ENCODE assay signal across 9 cellular contexts in the genomic region with DNA sequence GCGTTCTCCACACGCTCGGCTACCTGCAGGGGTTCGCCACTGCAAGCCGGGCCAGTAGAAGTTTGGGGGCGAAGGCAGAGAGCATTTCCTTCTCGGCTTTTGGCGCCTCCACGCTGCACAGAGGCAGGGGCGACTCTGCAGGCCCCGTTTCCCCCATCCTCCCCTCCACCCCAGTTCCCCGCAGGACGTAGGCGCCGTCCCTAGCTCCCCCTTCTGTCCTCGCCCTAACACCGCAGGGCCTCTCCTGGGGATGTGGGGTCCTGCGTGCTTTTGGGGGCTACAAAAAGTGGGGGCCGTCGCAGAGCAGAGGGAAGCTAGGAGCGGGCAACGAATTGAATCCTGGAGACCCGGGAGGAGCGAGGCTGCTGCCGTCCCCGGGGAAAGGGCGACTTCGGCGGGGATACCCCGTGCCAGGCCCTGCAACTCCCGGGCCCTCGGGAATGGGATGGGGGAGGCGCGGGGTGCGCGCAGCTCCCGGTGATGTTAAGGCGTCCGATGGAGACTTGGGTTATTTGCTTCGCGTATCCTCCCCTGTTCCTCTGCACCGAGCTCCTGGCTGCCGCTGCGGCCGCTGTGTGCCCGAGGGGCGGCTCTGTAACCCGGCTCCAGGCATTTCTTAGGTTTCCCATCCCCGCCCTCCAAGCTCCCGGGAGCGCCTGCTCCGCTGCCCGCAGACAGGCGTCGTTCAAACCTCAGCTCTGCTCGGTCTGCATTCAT.
A peak's percentile ranks its signal among the peaks of the same experiment; 100 is the strongest.
DNase-seq lines count a peak whose midpoint lies in the region; TF ChIP-seq lines count a peak whose summit lies in the region.
"Had no signal": no experiment of that assay in that cellular context is flagged by ENCODE, and none has a peak within 500 bp of the region (broad histone marks: within the 10 kb centered on the region; RNA-seq: fewer than 3 reads in every experiment).

No MANE protein-coding gene starts in this region.

- peak overlapping the region; percentile 91 for H3K4ac ChIP-seq in neuronal stem cell (ENCODE audit: low read length)

- H3K18ac ChIP-seq in neuronal stem cell (ENCODE audit: low read length) = peak overlapping the region; percentile 99

- H2AK5ac ChIP-seq in neuronal stem cell (ENCODE audit: low read depth, low read length) = peak overlapping the region; percentile 97

- H2BK120ac ChIP-seq in neuronal stem cell (ENCODE audit: low read depth, low read length) = peak overlapping the region; percentile 100

- TF ChIP-seq CTCF in endodermal cell (conservative IDR thresholded peaks at IDR 0.05) = no peak

- DNase-seq in NCI-H2227 (lab: John Stamatoyannopoulos, UW; ENCODE audit: unreplicated experiment) = peak; percentile 13
- no peak for DNase-seq in NCI-H2227 treated with DMSO at 0.1 percent for 48 hours (lab: John Stamatoyannopoulos, UW)
- DNase-seq in NCI-H146 (lab: John Stamatoyannopoulos, UW) = peak; percentile 61
- DNase-seq in endodermal cell = peak; percentile 89
- DNase-seq in neuronal stem cell (ENCODE audit: low spot score) = peak; percentile 65
- DNase-seq in SKM-1 (lab: John Stamatoyannopoulos, UW; ENCODE audit: unreplicated experiment) = no peak
- DNase-seq in NCI-H2029 treated with DMSO at 0.1 percent for 48 hours (lab: John Stamatoyannopoulos, UW) = no peak
- no peak for DNase-seq in NOMO-1 (lab: John Stamatoyannopoulos, UW; ENCODE audit: unreplicated experiment in 2 of 2)

- H3K4me1 Mint-ChIP-seq in endodermal cell = peaks cover 24% of the 10 kb centered on the region

- H3K4me1 ChIP-seq in endodermal cell (ENCODE audit: control insufficient read depth, insufficient read depth, low read length) (peaks cover 6% of the 10 kb centered on the region), neuronal stem cell (ENCODE audit: control insufficient read depth in 2 of 2, insufficient read depth in 1 of 2, low read depth in 1 of 2, low read length in 2 of 2) (peaks cover 9 to 25% of the 10 kb centered on the region in 2 donors)

- peak overlapping the region; percentile 84 for H3K14ac ChIP-seq in neuronal stem cell (ENCODE audit: low read length)

- no peak overlapping the region for H3K27ac Mint-ChIP-seq in endodermal cell
- H3K27ac Mint-ChIP-seq: CD4-positive, CD25-positive, alpha-beta regulatory T cell had no signal

- peak overlapping the region; percentile 100 for H4K91ac ChIP-seq in neuronal stem cell (ENCODE audit: low read depth, low read length, poor library complexity)

- H3K27me3 Mint-ChIP-seq in endodermal cell (ENCODE audit: insufficient read depth) = peaks cover 47% of the 10 kb centered on the region

- 0 to 1% methylated on average over 14 to 56 of the region's 56 CpGs for WGBS in endodermal cell (ENCODE audit: insufficient coverage in 1 of 2, insufficient read length in 1 of 2), 2 experiments
- no CpG with 5 or more reads among the region's 56 CpGs for WGBS in neuronal stem cell (ENCODE audit: extremely low coverage in 2 of 2, insufficient read length in 2 of 2, insufficient replicate concordance in 1 of 2), 2 donors

- peak overlapping the region; percentile 86 for H3K23ac ChIP-seq in neuronal stem cell (ENCODE audit: low read depth, low read length, poor library complexity)

- peak overlapping the region; percentile 66 for H3K4me3 Mint-ChIP-seq in endodermal cell

- no peak overlapping the region for H3K9ac ChIP-seq in endodermal cell (ENCODE audit: extremely low read depth, low read length, poor library complexity, severe bottlenecking)
- H3K9ac ChIP-seq in neuronal stem cell (ENCODE audit: low read depth, low read length, poor library complexity) = peak overlapping the region; percentile 91

- peak overlapping the region; percentile 81 for H3K4me2 ChIP-seq in neuronal stem cell (ENCODE audit: insufficient read depth, low read length, poor library complexity, severe bottlenecking)

- H2BK5ac ChIP-seq in neuronal stem cell (ENCODE audit: low read length) = peak overlapping the region; percentile 99

- H3K36me3 ChIP-seq in endodermal cell (ENCODE audit: control insufficient read depth, insufficient read depth, low read length) (no peaks in the 10 kb centered on the region), neuronal stem cell (replicated peaks in 1 of 2; ENCODE audit: control insufficient read depth in 2 of 2, insufficient read depth in 2 of 2, low read length in 2 of 2) (no peaks in the 10 kb centered on the region)

- H3K27me3 ChIP-seq in endodermal cell (ENCODE audit: control insufficient read depth, insufficient read depth, low read length, poor library complexity, severe bottlenecking) (peaks cover 56% of the 10 kb centered on the region), neuronal stem cell (ENCODE audit: control insufficient read depth in 3 of 3, insufficient read depth in 3 of 3, low read depth in 1 of 3, low read length in 3 of 3) (no peaks in the 10 kb centered on the region)

- peak overlapping the region; percentile 71 for H2BK15ac ChIP-seq in neuronal stem cell (ENCODE audit: low read length)

- H4K8ac ChIP-seq in neuronal stem cell (ENCODE audit: low read depth, low read length) = peak overlapping the region; percentile 87

- H3K79me1 ChIP-seq in neuronal stem cell (ENCODE audit: low read depth, low read length) = no peaks in the 10 kb centered on the region

- H3K9me3 ChIP-seq in endodermal cell (ENCODE audit: control insufficient read depth, low read length) (no peaks in the 10 kb centered on the region), neuronal stem cell (replicated peaks in 1 of 2; ENCODE audit: control insufficient read depth in 2 of 2, insufficient read depth in 1 of 2, low read depth in 1 of 2, low read length in 2 of 2) (no peaks in the 10 kb centered on the region)

- H2AFZ ChIP-seq in neuronal stem cell (ENCODE audit: low read length) = peak overlapping the region; percentile 74

- H3K27ac ChIP-seq in endodermal cell (ENCODE audit: low read depth, low read length) = no peak overlapping the region
- H3K27ac ChIP-seq in neuronal stem cell (replicated peaks; ENCODE audit: low read length) = peak overlapping the region; percentile 98

- no peaks in the 10 kb centered on the region for H3K9me3 Mint-ChIP-seq in endodermal cell

- H3K4me3 ChIP-seq in endodermal cell (ENCODE audit: low read length) (peak overlapping the region; percentile 77), neuronal stem cell (ENCODE audit: low read length in 2 of 2) (peak overlapping the region; percentile 70 to 86)

- H3K36me3 Mint-ChIP-seq in endodermal cell (ENCODE audit: low read depth) = no peaks in the 10 kb centered on the region
- H3K36me3 Mint-ChIP-seq: CD4-positive, CD25-positive, alpha-beta regulatory T cell had no signal

- no peak overlapping the region for H2BK12ac ChIP-seq in neuronal stem cell (ENCODE audit: low read length)

Comparison
In these comparisons a context has a peak if more than half of its experiments do, and no peak if none do; other contexts are left out.
1. DNase-seq: peak in NCI-H2227 (single experiment), NCI-H146 (single experiment), endodermal cell (single experiment) and neuronal stem cell (single experiment); none in NCI-H2227 treated with DMSO at 0.1 percent for 48 hours (single experiment), SKM-1 (single experiment), NCI-H2029 treated with DMSO at 0.1 percent for 48 hours (single experiment) and NOMO-1 (0 of 2).